In genomic region chr1:224697888-224698450, GRCh38 we compare ENCODE assay signal across 18 cellular contexts.
DNase-seq lines count a peak whose midpoint lies in the region; ATAC-seq and TF ChIP-seq lines count a peak whose summit lies in the region.
"Had no signal": no experiment of that assay in that cellular context is flagged by ENCODE, and none has a peak within 500 bp of the region (broad histone marks: within the 10 kb centered on the region; RNA-seq: fewer than 3 reads in every experiment).

No MANE protein-coding gene starts in this region.

- no peak overlapping the region for H2BK120ac ChIP-seq in mesenchymal stem cell (ENCODE audit: low read depth, low read length)

- H3K4ac ChIP-seq in mesenchymal stem cell (ENCODE audit: low read depth in 1 of 2, low read length in 2 of 2): no peak overlapping the region

- H3K79me1 ChIP-seq in mesenchymal stem cell (replicated peaks; ENCODE audit: low read length, poor library complexity, severe bottlenecking): peaks cover 24% of the 10 kb centered on the region

- no peak overlapping the region for H2AFZ ChIP-seq in mesenchymal stem cell (ENCODE audit: low read depth, low read length)

- H3K9ac ChIP-seq in mesenchymal stem cell (ENCODE audit: low read length): peak overlapping the region; percentile 2

- peak; percentile 58 to 76 for DNase-seq in HAP-1 (ENCODE audit: low spot score in 2 of 2)
- no peak for DNase-seq in mesenchymal stem cell
- DNase-seq in vagina (ENCODE audit: extremely low spot score in 2 of 2): no peak
- no peak for DNase-seq in cortex of kidney (lab: John Stamatoyannopoulos, UW)
- DNase-seq: BE2C; Caco-2; CD4-positive, CD25-positive, alpha-beta regulatory T cell; DMS153; NCI-H1417 treated with DMSO at 0.1 percent for 48 hours; NCI-H187 treated with DMSO at 0.1 percent for 48 hours; NCI-H345; NCI-H524 treated with DMSO at 0.1 percent for 48 hours; RPMI8226; SHP77 treated with DMSO at 0.1 percent for 48 hours had no signal

- H3K27me3 ChIP-seq in HAP-1 (ENCODE audit: low read depth) (no peaks in the 10 kb centered on the region), mesenchymal stem cell (ENCODE audit: control insufficient read depth in 1 of 2, insufficient read depth in 1 of 2, low read length in 2 of 2) (no peaks in the 10 kb centered on the region), vagina (no peaks in the 10 kb centered on the region)
- H3K27me3 ChIP-seq: BE2C had no signal

- H3K18ac ChIP-seq in mesenchymal stem cell (ENCODE audit: low read depth in 1 of 2, low read length in 2 of 2): peak overlapping the region in 1 of 2 experiments; percentile 12

- no peak overlapping the region for H3K23ac ChIP-seq in mesenchymal stem cell (ENCODE audit: low read length in 2 of 2)

- no peak overlapping the region for H3K4me3 ChIP-seq in HAP-1
- no peak overlapping the region for H3K4me3 ChIP-seq in mesenchymal stem cell (ENCODE audit: insufficient read depth in 1 of 2, low read depth in 1 of 2, low read length in 2 of 2)
- H3K4me3 ChIP-seq in vagina: no peak overlapping the region

- no peak overlapping the region for H2BK15ac ChIP-seq in mesenchymal stem cell (ENCODE audit: low read depth, poor library complexity, severe bottlenecking)

- peaks cover 29% of the 10 kb centered on the region for H3K4me1 Mint-ChIP-seq in brain
- H3K4me1 Mint-ChIP-seq: CD4-positive, CD25-positive, alpha-beta regulatory T cell had no signal

- in situ Hi-C loops in HAP-1 (cut with MboI; ENCODE audit: low sequenced_read_pairs): no loop called here

- peaks cover 11% of the 10 kb centered on the region for H3K4me1 ChIP-seq in HAP-1
- peaks cover 2% of the 10 kb centered on the region for H3K4me1 ChIP-seq in mesenchymal stem cell (ENCODE audit: control insufficient read depth, insufficient read depth, low read depth, low read length)
- no peaks in the 10 kb centered on the region for H3K4me1 ChIP-seq in vagina
- H3K4me1 ChIP-seq: BE2C, Caco-2 had no signal

- H3K27ac Mint-ChIP-seq in brain: peak overlapping the region in 4 of 5 experiments; percentile 20 to 68 (median 59)
- H3K27ac Mint-ChIP-seq: CD4-positive, CD25-positive, alpha-beta regulatory T cell had no signal

- H3K9me3 ChIP-seq in HAP-1 (no peaks in the 10 kb centered on the region), mesenchymal stem cell (ENCODE audit: control insufficient read depth, low read length) (no peaks in the 10 kb centered on the region), vagina (no peaks in the 10 kb centered on the region)
- H3K9me3 ChIP-seq: BE2C, Caco-2 had no signal

- H3K4me2 ChIP-seq in mesenchymal stem cell (ENCODE audit: low read length, poor library complexity, severe bottlenecking): no peak overlapping the region

- peak overlapping the region in 1 of 5 experiments; percentile 42 for H3K4me3 Mint-ChIP-seq in brain
- H3K4me3 Mint-ChIP-seq: CD4-positive, CD25-positive, alpha-beta regulatory T cell had no signal

- intact Hi-C loops in vagina (cut with DNase I): no loop called here

- peaks cover 0 to 3% (median 0%) of the 10 kb centered on the region in 5 experiments for H3K9me3 Mint-ChIP-seq in brain
- H3K9me3 Mint-ChIP-seq: CD4-positive, CD25-positive, alpha-beta regulatory T cell had no signal

- no peak overlapping the region for H4K8ac ChIP-seq in mesenchymal stem cell (ENCODE audit: low read length)

- no peaks in the 10 kb centered on the region for H3K36me3 Mint-ChIP-seq in brain
- H3K36me3 Mint-ChIP-seq: CD4-positive, CD25-positive, alpha-beta regulatory T cell had no signal

- no peak overlapping the region for H2BK5ac ChIP-seq in mesenchymal stem cell (ENCODE audit: low read depth, low read length, poor library complexity, severe bottlenecking)

- no peak for TF ChIP-seq POLR2A in vagina (IDR thresholded peaks at IDR 0.05)

- no peaks in the 10 kb centered on the region for H3K27me3 Mint-ChIP-seq in brain

- no peak overlapping the region for H2AK5ac ChIP-seq in mesenchymal stem cell (ENCODE audit: low read length, severe bottlenecking)

- H3K27ac ChIP-seq in mesenchymal stem cell (ENCODE audit: low read length, poor library complexity, severe bottlenecking) (no peak overlapping the region), vagina (peak overlapping the region; percentile 49)
- H3K27ac ChIP-seq: HL-60 had no signal

- H4K91ac ChIP-seq in mesenchymal stem cell (ENCODE audit: low read length): no peak overlapping the region

- no peak for ATAC-seq in HG03439 (IDR thresholded peaks at IDR 0.05; ENCODE audit: unreplicated experiment)
- no peak for ATAC-seq in GM19452 (IDR thresholded peaks at IDR 0.05; ENCODE audit: unreplicated experiment)

- no peak for TF ChIP-seq CTCF in brain (conservative IDR thresholded peaks at IDR 0.05)
- no peak for TF ChIP-seq CTCF in vagina (IDR thresholded peaks at IDR 0.05)

- WGBS in mesenchymal stem cell: 92% methylated on average over 7 of the region's 7 CpGs

- peak overlapping the region in 1 of 2 experiments; percentile 6 for H3K14ac ChIP-seq in mesenchymal stem cell (ENCODE audit: low read length in 2 of 2)

- H2BK12ac ChIP-seq in mesenchymal stem cell (ENCODE audit: low read length in 2 of 2): peak overlapping the region in 1 of 2 experiments; percentile 67

- no peaks in the 10 kb centered on the region for H3K36me3 ChIP-seq in HAP-1 (replicated peaks)
- peaks cover 5 to 88% of the 10 kb centered on the region in 2 experiments for H3K36me3 ChIP-seq in mesenchymal stem cell (ENCODE audit: control insufficient read depth in 1 of 2, insufficient read depth in 2 of 2, low read depth in 1 of 2, low read length in 2 of 2)
- no peaks in the 10 kb centered on the region for H3K36me3 ChIP-seq in vagina
- H3K36me3 ChIP-seq: BE2C had no signal

Comparison
In these comparisons a context has a peak if more than half of its experiments do, and no peak if none do; other contexts are left out.
1. DNase-seq: peak in HAP-1 (2 of 2); none in mesenchymal stem cell (single experiment), vagina (0 of 2) and cortex of kidney (single experiment).